Comparison of ENCODE assay signal across 17 cellular contexts in the genomic region with DNA sequence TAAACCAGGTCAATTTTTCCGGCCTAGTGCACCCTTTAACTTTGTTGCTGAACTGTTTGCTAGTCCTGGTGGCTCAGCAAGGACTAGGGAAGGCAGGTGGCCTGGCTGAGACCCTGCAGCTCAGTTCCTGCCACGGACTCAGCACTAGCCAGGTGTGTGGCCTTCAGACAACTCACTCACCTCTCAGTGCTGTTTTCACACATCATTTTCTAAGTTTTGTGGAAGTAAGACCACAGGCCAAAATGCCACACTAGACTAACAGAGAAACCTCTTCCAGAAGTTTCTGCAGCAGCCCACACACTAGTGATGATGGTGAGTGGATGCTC.
DNase-seq lines count a peak whose midpoint lies in the region; ATAC-seq, FAIRE-seq and TF ChIP-seq lines count a peak whose summit lies in the region.
"Had no signal": no experiment of that assay in that cellular context is flagged by ENCODE, and none has a peak within 500 bp of the region (broad histone marks: within the 10 kb centered on the region; RNA-seq: fewer than 3 reads in every experiment).

No MANE protein-coding gene starts in this region.

- TF ChIP-seq RAD21 in GM12878 (IDR thresholded peaks at IDR 0.05; ENCODE audit: insufficient read depth, low read depth, low read length), result no peak

- H3K27me3 ChIP-seq in Karpas-422 (ENCODE audit: low read length) (no peaks in the 10 kb centered on the region), GM12878 (replicated peaks in 1 of 2; ENCODE audit: control insufficient read depth in 2 of 2, insufficient read depth in 2 of 2, low read length in 1 of 2) (no peaks in the 10 kb centered on the region), right lobe of liver (no peaks in the 10 kb centered on the region), gastrocnemius medialis (no peaks in the 10 kb centered on the region)

- H3K36me3 Mint-ChIP-seq in stimulated activated memory B cell treated with anti-CD40 and anti-IgM and Interleukin-4, amounts not matched to agents 10 μg/mL and 1 μg/mL and 100 μg/mL, for 72 hours, result peaks cover 66% of the 10 kb centered on the region

- H3K4me3 Mint-ChIP-seq in stimulated activated memory B cell treated with anti-CD40 and anti-IgM and Interleukin-4, amounts not matched to agents 10 μg/mL and 1 μg/mL and 100 μg/mL, for 72 hours, result no peak overlapping the region
- H3K4me3 Mint-ChIP-seq: CD4-positive, alpha-beta T cell had no signal

- no peak for TF ChIP-seq POLR2A in GM12878 (IDR thresholded peaks at IDR 0.05; ENCODE audit: low read depth, low read length)
- no peak for TF ChIP-seq POLR2A in right lobe of liver (IDR thresholded peaks at IDR 0.05)
- TF ChIP-seq POLR2A in lower leg skin (IDR thresholded peaks at IDR 0.05), result no peak
- TF ChIP-seq POLR2A in gastrocnemius medialis (IDR thresholded peaks at IDR 0.05), result no peak

- SMC1A ChIA-PET in GM12878 (lab: Charles Lee; ENCODE audit: uncharacterized antibody, unreplicated experiment), result interaction anchor here (1.0 to 14.1 kb wide), 10 partner anchors 9 to 141 kb away, joined by 3 to 395 read pairs (median 10); no protein-coding TSS in a partner anchor

- intact Hi-C loops in GM12878 (cut with micrococcal nuclease; ENCODE audit: unreplicated experiment) (no loop called here), right lobe of liver (cut with DNase I) (no loop called here), lower leg skin (cut with DNase I; ENCODE audit: low total_unique reads) (no loop called here), gastrocnemius medialis (cut with DNase I; ENCODE audit: low total_unique reads) (no loop called here)

- no peaks in the 10 kb centered on the region for H3K27me3 Mint-ChIP-seq in stimulated activated memory B cell treated with anti-CD40 and anti-IgM and Interleukin-4, amounts not matched to agents 10 μg/mL and 1 μg/mL and 100 μg/mL, for 72 hours
- H3K27me3 Mint-ChIP-seq: CD4-positive, alpha-beta T cell had no signal

- peaks cover 67% of the 10 kb centered on the region for H3K4me1 Mint-ChIP-seq in stimulated activated memory B cell treated with anti-CD40 and anti-IgM and Interleukin-4, amounts not matched to agents 10 μg/mL and 1 μg/mL and 100 μg/mL, for 72 hours

- no TSS peak for BruUV-seq in GM12878 (replicated peaks; lab: Mats Ljungman, UMichigan)

- ATAC-seq in GM12878 (peak; percentile 18), right lobe of liver (no peak), gastrocnemius medialis (no peak)
- ATAC-seq in stimulated activated memory B cell treated with anti-CD40 and anti-IgM and Interleukin-4, amounts not matched to agents 10 μg/mL and 1 μg/mL and 100 μg/mL, for 72 hours, result peak; percentile 71
- ATAC-seq: Panc1 had no signal

- DNase-seq in Karpas-422 (no peak), GM12878 (ENCODE audit: low read depth, low spot score) (no peak), right lobe of liver (no peak), frontal cortex (ENCODE audit: low spot score in 2 of 2) (no peak), lower leg skin (ENCODE audit: low spot score in 2 of 2) (no peak), gastrocnemius medialis (no peak)
- DNase-seq: CD4-positive, alpha-beta T cell; DMS79; GDM1; NCI-H1105; NCI-H187; NCI-H446; Right ventricle myocardium superior; SK-N-SH had no signal

- H3K4me1 ChIP-seq in Karpas-422 (ENCODE audit: low read length) (peaks cover 45% of the 10 kb centered on the region), GM12878 (ENCODE audit: control insufficient read depth, insufficient read depth, low read length) (peaks cover 39% of the 10 kb centered on the region), right lobe of liver (peaks cover 0 to 25% (median 7%) of the 10 kb centered on the region in 4 donors), gastrocnemius medialis (peaks cover 8 to 10% of the 10 kb centered on the region in 2 donors)

- H3K9me2 ChIP-seq in Karpas-422 (replicated peaks; ENCODE audit: insufficient read depth, low read length), result no peaks in the 10 kb centered on the region
- H3K9me2 ChIP-seq: SK-N-SH had no signal

- no peak overlapping the region for H2AFZ ChIP-seq in Karpas-422 (ENCODE audit: low read length)
- no peak overlapping the region for H2AFZ ChIP-seq in GM12878 (ENCODE audit: control insufficient read depth, low read depth, low read length)

- 94% methylated on average over 2 of the region's 2 CpGs for WGBS in GM12878 (ENCODE audit: insufficient coverage, insufficient replicate concordance, low lambda C conversion rate, missing lambda C conversion rate)
- 0% methylated on average over 1 of the region's 2 CpGs for WGBS in right lobe of liver (ENCODE audit: insufficient coverage, low coverage, low lambda C conversion rate, missing lambda C conversion rate)
- 83 to 97% methylated on average over 2 of the region's 2 CpGs for WGBS in lower leg skin, 2 donors

- H3K36me3 ChIP-seq in Karpas-422 (ENCODE audit: insufficient read depth, low read length) (peaks cover 17% of the 10 kb centered on the region), GM12878 (ENCODE audit: control insufficient read depth in 2 of 2, insufficient read depth in 2 of 2, low read length in 1 of 2) (peaks cover 23 to 26% of the 10 kb centered on the region in 2 experiments), right lobe of liver (no peaks in the 10 kb centered on the region), gastrocnemius medialis (no peaks in the 10 kb centered on the region)

- CTCF ChIA-PET in GM12878 (lab: Yijun Ruan, JAX), result interaction anchor here (0.8 to 13.8 kb wide), 6 partner anchors 8 to 117 kb away, joined by 3 to 413 read pairs (median 4); no protein-coding TSS in a partner anchor

- peaks cover 4% of the 10 kb centered on the region; the same call in 1 of the 2 replicates for H3K9me3 ChIP-seq in Karpas-422 (ENCODE audit: low read length)
- H3K9me3 ChIP-seq in GM12878 (replicated peaks; ENCODE audit: control insufficient read depth, insufficient read depth, low read length), result peaks cover 37% of the 10 kb centered on the region
- no peaks in the 10 kb centered on the region for H3K9me3 ChIP-seq in right lobe of liver
- no peaks in the 10 kb centered on the region for H3K9me3 ChIP-seq in gastrocnemius medialis
- H3K9me3 ChIP-seq: SK-N-SH had no signal

- peaks cover 9% of the 10 kb centered on the region for H3K9me3 Mint-ChIP-seq in stimulated activated memory B cell treated with anti-CD40 and anti-IgM and Interleukin-4, amounts not matched to agents 10 μg/mL and 1 μg/mL and 100 μg/mL, for 72 hours
- H3K9me3 Mint-ChIP-seq: CD4-positive, alpha-beta T cell had no signal

- in situ Hi-C loops in GM12878 (cut with MboI), result loop anchor here (25.0 kb wide), 1 partner anchor 639 kb away; no protein-coding TSS in a partner anchor
- in situ Hi-C loops in gastrocnemius medialis (cut with MboI; ENCODE audit: low sequenced_read_pairs in 4 of 4), result loop anchor here (25.0 kb wide), 4 partner anchors 239 to 664 kb away; no protein-coding TSS in a partner anchor

- RAD21 ChIA-PET in GM12878 (lab: Charles Lee; ENCODE audit: unreplicated experiment), result interaction anchor here (0.5 to 13.2 kb wide), 9 partner anchors 9 to 173 kb away, joined by 3 to 389 read pairs (median 3); no protein-coding TSS in a partner anchor

- H3K4me2 ChIP-seq in Karpas-422 (ENCODE audit: low read depth, low read length, poor library complexity, severe bottlenecking), result peak overlapping the region; percentile 6
- peak overlapping the region; percentile 52 for H3K4me2 ChIP-seq in GM12878 (ENCODE audit: control insufficient read depth, insufficient read depth)
- H3K4me2 ChIP-seq: SK-N-SH had no signal

- H3K79me2 ChIP-seq in Karpas-422 (ENCODE audit: low read length) (peaks cover 54% of the 10 kb centered on the region), GM12878 (ENCODE audit: control insufficient read depth, insufficient read depth, low read length) (peaks cover 92% of the 10 kb centered on the region)

- H3K4me3 ChIP-seq in Karpas-422 (ENCODE audit: low read length), result no peak overlapping the region
- H3K4me3 ChIP-seq in GM12878, result peak overlapping the region; percentile 23; the same call in 1 of the 2 replicates
- no peak overlapping the region for H3K4me3 ChIP-seq in right lobe of liver
- H3K4me3 ChIP-seq in lower leg skin (ENCODE audit: low read depth, poor library complexity, severe bottlenecking), result no peak overlapping the region
- H3K4me3 ChIP-seq in gastrocnemius medialis, result no peak overlapping the region

- H3K27ac Mint-ChIP-seq in stimulated activated memory B cell treated with anti-CD40 and anti-IgM and Interleukin-4, amounts not matched to agents 10 μg/mL and 1 μg/mL and 100 μg/mL, for 72 hours, result peak overlapping the region; percentile 85
- H3K27ac Mint-ChIP-seq: CD4-positive, alpha-beta T cell had no signal

- H4K20me1 ChIP-seq in Karpas-422 (ENCODE audit: insufficient read depth, low read depth, low read length), result no peaks in the 10 kb centered on the region
- H4K20me1 ChIP-seq in GM12878 (ENCODE audit: control insufficient read depth, insufficient read depth), result no peaks in the 10 kb centered on the region

- POLR2A ChIA-PET in GM12878 (lab: Charles Lee), result interaction anchor here (0.7 to 16.6 kb wide), 6 partner anchors 9 to 315 kb away, joined by 3 to 377 read pairs (median 4); partner anchors contain the start of gene CEP68

- H3K9ac ChIP-seq in Karpas-422 (ENCODE audit: low read length) (peak overlapping the region; percentile 4; the same call in 1 of the 2 replicates), GM12878 (ENCODE audit: control insufficient read depth, insufficient read depth, low read length) (no peak overlapping the region)
- H3K9ac ChIP-seq: SK-N-SH had no signal

- peak overlapping the region; percentile 69 for H3K27ac ChIP-seq in Karpas-422 (ENCODE audit: low read length)
- no peak overlapping the region; the same call in 1 of the 2 replicates for H3K27ac ChIP-seq in GM12878 (ENCODE audit: control insufficient read depth, insufficient read depth)
- peak overlapping the region in 2 of 3 donors; percentile 44 to 85 for H3K27ac ChIP-seq in right lobe of liver
- H3K27ac ChIP-seq in gastrocnemius medialis, result no peak overlapping the region

- TF ChIP-seq CTCF in GM12878 (IDR thresholded peaks at IDR 0.05 in 2 of 3, conservative IDR thresholded peaks at IDR 0.05 in 1 of 3; ENCODE audit: control insufficient read depth in 2 of 3, extremely low read depth in 1 of 3, insufficient read depth in 1 of 3, low read depth in 3 of 3, low read length in 3 of 3) (no peak), right lobe of liver (IDR thresholded peaks at IDR 0.05) (no peak), lower leg skin (IDR thresholded peaks at IDR 0.05) (no peak), gastrocnemius medialis (IDR thresholded peaks at IDR 0.05 in 4 of 5, conservative IDR thresholded peaks at IDR 0.05 in 1 of 5) (no peak)

- FAIRE-seq in GM12878 (lab: Jason Lieb, UNC) (no peak), frontal cortex (lab: Jason Lieb, UNC) (no peak)
- FAIRE-seq: H54 had no signal

- TF ChIP-seq EP300 in GM12878 (IDR thresholded peaks at IDR 0.05; ENCODE audit: borderline replicate concordance in 1 of 2, control insufficient read depth in 1 of 2, low read depth in 2 of 2, low read length in 2 of 2), result no peak

TF ChIP-seq in GM12878, 131 proteins besides CTCF, POLR2A, EP300 and RAD21:
- TF ChIP-seq ETV6 (conservative IDR thresholded peaks at IDR 0.05 in 1 of 2, IDR thresholded peaks at IDR 0.05 in 1 of 2; ENCODE audit: borderline replicate concordance in 1 of 2, low read depth in 1 of 2) (no peak), TCF3 (IDR thresholded peaks at IDR 0.05; ENCODE audit: borderline replicate concordance, insufficient read depth, low read depth, low read length) (0 out of 2 replicates have a peak, but pooled peaks have one; percentile 16), RUNX3 (IDR thresholded peaks at IDR 0.05; ENCODE audit: low read length) (0 out of 2 replicates have a peak, but pooled peaks have one; percentile 31)
TF ChIP-seq in GM12878: peak in this region for 2.

Comparison
In these comparisons a context has a peak if more than half of its experiments do, and no peak if none do; other contexts are left out.
1. H3K27ac ChIP-seq: peak in Karpas-422 (single experiment) and right lobe of liver (2 of 3); none in GM12878 (single experiment) and gastrocnemius medialis (0 of 4).
2. ATAC-seq: peak in GM12878 (single experiment) and stimulated activated memory B cell treated with anti-CD40 and anti-IgM and Interleukin-4, amounts not matched to agents 10 μg/mL and 1 μg/mL and 100 μg/mL, for 72 hours (single experiment); none in right lobe of liver (0 of 4) and gastrocnemius medialis (0 of 2).